ENCODE assay signal across 8 cellular contexts in the genomic region with DNA sequence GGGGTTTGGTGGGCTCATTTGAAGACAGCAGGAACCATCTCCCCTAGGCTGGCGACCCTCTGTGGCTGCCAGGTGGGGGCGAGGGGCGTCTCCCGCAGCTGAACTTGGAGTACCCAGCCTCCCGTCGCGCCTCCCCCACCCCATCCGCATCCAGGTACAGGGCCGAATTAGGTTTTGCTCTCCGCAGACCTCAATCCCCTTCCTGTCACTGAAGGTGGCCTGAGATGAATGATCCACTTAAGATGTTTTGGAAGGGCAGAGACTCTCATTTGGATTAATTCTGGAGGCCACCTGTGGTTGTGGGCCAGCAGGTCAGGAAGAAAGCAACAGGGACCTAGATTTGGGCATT. TPM values are rescaled to one million over a fixed set of nuclear protein-coding genes. Genes with fewer than 3 reads are reported as not detected.
DNase-seq lines count a peak whose midpoint lies in the region; ATAC-seq, FAIRE-seq and TF ChIP-seq lines count a peak whose summit lies in the region.

No MANE protein-coding gene starts in this region.

- H3K4me1 ChIP-seq in keratinocyte (ENCODE audit: control insufficient read depth, extremely low read depth, insufficient read depth, low read length) (peaks cover 2% of the 10 kb centered on the region), thymus (ENCODE audit: control insufficient read depth, insufficient read depth, low read length) (peaks cover 3% of the 10 kb centered on the region)

- H3K4me1 Mint-ChIP-seq in activated CD4-positive, alpha-beta T cell treated with anti-CD3 and anti-CD28 coated beads, Interleukin-2, amount 10 ng/mL, durations not matched to agents 7 days and 5 days = peaks cover 34% of the 10 kb centered on the region
- H3K4me1 Mint-ChIP-seq in activated T-helper 17 cell treated with anti-CD3 and anti-CD28 coated beads, Interleukin-2, amount 50 U/mL, for 72 hours = peaks cover 35% of the 10 kb centered on the region

- peak overlapping the region; percentile 96 for H3K27ac Mint-ChIP-seq in activated CD4-positive, alpha-beta T cell treated with anti-CD3 and anti-CD28 coated beads, Interleukin-2, amount 10 ng/mL, durations not matched to agents 7 days and 5 days
- peak overlapping the region; percentile 97 for H3K27ac Mint-ChIP-seq in activated T-helper 17 cell treated with anti-CD3 and anti-CD28 coated beads, Interleukin-2, amount 50 U/mL, for 72 hours

- no peaks in the 10 kb centered on the region for H3K9me3 Mint-ChIP-seq in activated CD4-positive, alpha-beta T cell treated with anti-CD3 and anti-CD28 coated beads, Interleukin-2, amount 10 ng/mL, durations not matched to agents 7 days and 5 days
- no peaks in the 10 kb centered on the region for H3K9me3 Mint-ChIP-seq in activated T-helper 17 cell treated with anti-CD3 and anti-CD28 coated beads, Interleukin-2, amount 50 U/mL, for 72 hours

- peaks cover 24% of the 10 kb centered on the region for H3K27me3 Mint-ChIP-seq in activated CD4-positive, alpha-beta T cell treated with anti-CD3 and anti-CD28 coated beads, Interleukin-2, amount 10 ng/mL, durations not matched to agents 7 days and 5 days
- H3K27me3 Mint-ChIP-seq in activated T-helper 17 cell treated with anti-CD3 and anti-CD28 coated beads, Interleukin-2, amount 50 U/mL, for 72 hours = no peaks in the 10 kb centered on the region

- no peaks in the 10 kb centered on the region for H3K9me1 ChIP-seq in keratinocyte (ENCODE audit: control insufficient read depth, extremely low read depth, insufficient read depth, low read length)

- POLR2A ChIA-PET in activated CD4-positive, alpha-beta T cell treated with anti-CD3 and anti-CD28 coated beads, Interleukin-2, amount 10 ng/mL, durations not matched to agents 7 days and 5 days (lab: Charles Lee) = no interaction called here

- peak overlapping the region; percentile 79 for H3K9ac ChIP-seq in keratinocyte (ENCODE audit: control insufficient read depth, extremely low read depth, insufficient read depth, low read length)

- in situ Hi-C loops in ACHN (cut with HindIII; ENCODE audit: low pct_ligation_motif_present, low pct_unique_long_range_greater_than_20kb, low sequenced_read_pairs) = no loop called here

- H3K36me3 Mint-ChIP-seq in activated CD4-positive, alpha-beta T cell treated with anti-CD3 and anti-CD28 coated beads, Interleukin-2, amount 10 ng/mL, durations not matched to agents 7 days and 5 days (ENCODE audit: low read depth) = peaks cover 18% of the 10 kb centered on the region
- peaks cover 54% of the 10 kb centered on the region for H3K36me3 Mint-ChIP-seq in activated T-helper 17 cell treated with anti-CD3 and anti-CD28 coated beads, Interleukin-2, amount 50 U/mL, for 72 hours (ENCODE audit: low read depth)

- dilution Hi-C loops in keratinocyte (cut with MboI; ENCODE audit: extremely low pct_ligation_motif_present, low sequenced_read_pairs) = no loop called here

- H2AFZ ChIP-seq in keratinocyte (ENCODE audit: control insufficient read depth, low read length) = peak overlapping the region; percentile 91

- no peaks in the 10 kb centered on the region for H4K20me1 ChIP-seq in keratinocyte (ENCODE audit: control insufficient read depth, extremely low read depth, insufficient read depth, low read length)

- FAIRE-seq in keratinocyte (lab: Jason Lieb, UNC) = no peak

- peak; percentile 11 for ATAC-seq in activated T-helper 17 cell treated with anti-CD3 and anti-CD28 coated beads, Interleukin-2, amount 50 U/mL, for 72 hours (replicated peaks)

- peak overlapping the region; percentile 92 for H3K4me3 Mint-ChIP-seq in activated CD4-positive, alpha-beta T cell treated with anti-CD3 and anti-CD28 coated beads, Interleukin-2, amount 10 ng/mL, durations not matched to agents 7 days and 5 days
- H3K4me3 Mint-ChIP-seq in activated T-helper 17 cell treated with anti-CD3 and anti-CD28 coated beads, Interleukin-2, amount 50 U/mL, for 72 hours = peak overlapping the region; percentile 99

- H3K79me2 ChIP-seq in keratinocyte (ENCODE audit: control insufficient read depth, insufficient read depth, low read length) = no peaks in the 10 kb centered on the region

- H3K27ac ChIP-seq in keratinocyte (ENCODE audit: control insufficient read depth, insufficient read depth, low read length) (peak overlapping the region; percentile 28), thymus (ENCODE audit: low read depth) (no peak overlapping the region)

- no peak for DNase-seq in activated CD4-positive, alpha-beta T cell treated with anti-CD3 and anti-CD28 coated beads, Interleukin-2, amount 10 ng/mL, durations not matched to agents 7 days and 5 days
- no peak for DNase-seq in activated CD4-positive, alpha-beta T cell treated with anti-CD3 and anti-CD28 coated beads, Interleukin-2, amount 50 U/mL, for 4 hours
- DNase-seq in keratinocyte (ENCODE audit: low read depth, low spot score) = no peak
- DNase-seq in DMS53 treated with DMSO at 0.1 percent for 48 hours (lab: John Stamatoyannopoulos, UW; ENCODE audit: unreplicated experiment) = no peak
- DNase-seq in superior temporal gyrus (ENCODE audit: extremely low spot score) = no peak
- DNase-seq in ACHN = no peak

- H3K27me3 ChIP-seq in keratinocyte (ENCODE audit: control insufficient read depth, extremely low read depth, insufficient read depth, low read length) (no peaks in the 10 kb centered on the region), thymus (ENCODE audit: control insufficient read depth, insufficient read depth) (no peaks in the 10 kb centered on the region)

- H3K4me2 ChIP-seq in keratinocyte (ENCODE audit: control insufficient read depth, extremely low read depth, insufficient read depth, low read depth, low read length) = peak overlapping the region; percentile 77

- H3K4me3 ChIP-seq in keratinocyte (ENCODE audit: control insufficient read depth in 2 of 3, extremely low read depth in 1 of 3, insufficient read depth in 2 of 3, low read depth in 1 of 3, low read length in 3 of 3) (peak overlapping the region; percentile 58 to 62 (median 59)), thymus (ENCODE audit: low read length) (peak overlapping the region; percentile 68)

- H3K36me3 ChIP-seq in keratinocyte (ENCODE audit: control insufficient read depth in 2 of 2, extremely low read depth in 1 of 2, insufficient read depth in 2 of 2, low read length in 2 of 2) = no peaks in the 10 kb centered on the region
- no peaks in the 10 kb centered on the region for H3K36me3 ChIP-seq in thymus (ENCODE audit: control insufficient read depth, insufficient read depth)

- CTCF ChIA-PET in activated CD4-positive, alpha-beta T cell treated with anti-CD3 and anti-CD28 coated beads, Interleukin-2, amount 10 ng/mL, durations not matched to agents 7 days and 5 days (lab: Charles Lee) = interaction anchor here (1.6 kb wide), 1 partner anchor 323 kb away, joined by 4 read pairs; no protein-coding TSS in a partner anchor

- H3K9me3 ChIP-seq in keratinocyte (ENCODE audit: control insufficient read depth, low read depth, low read length) = no peaks in the 10 kb centered on the region
- H3K9me3 ChIP-seq in thymus (ENCODE audit: control insufficient read depth) = no peaks in the 10 kb centered on the region

- TF ChIP-seq CTCF in keratinocyte (optimal IDR thresholded peaks at IDR 0.05 in 1 of 3, IDR thresholded peaks at IDR 0.05 in 1 of 3, conservative IDR thresholded peaks at IDR 0.05 in 1 of 3; ENCODE audit: extremely low read depth in 1 of 3, insufficient read depth in 2 of 3, low read length in 3 of 3) = no peak

- WGBS in thymus = 13% methylated on average over 10 of the region's 10 CpGs

RNA-seq across cellular contexts. Expression of a gene that starts 0.5 kb away (rescaled TPM):
- 10 to 100 TPM in 1 of 2 experiments, 1 to 10 TPM in 1; 8.7 to 10.3 TPM for total RNA-seq in activated CD4-positive, alpha-beta T cell treated with anti-CD3 and anti-CD28 coated beads, Interleukin-2, amount 10 ng/mL, durations not matched to agents 7 days and 5 days
- 10 to 100 TPM; 12.3 to 14.9 TPM for total RNA-seq in activated T-helper 17 cell treated with anti-CD3 and anti-CD28 coated beads, Interleukin-2, amount 50 U/mL, for 72 hours
- polyA plus RNA-seq in keratinocyte = 2.2 to 3.8 TPM (median 3.4 TPM) in 3 replicates
- polyA plus RNA-seq in keratinocyte (2011; ENCODE audit: low read depth) = 0.52 TPM
- 1.9 and 2.5 TPM in 2 replicates for polyA plus RNA-seq in keratinocyte (2011; cell fraction: cytosol; rRNA removed)
- 2.3 TPM in 2 replicates for polyA plus RNA-seq in keratinocyte (2011; cell fraction: nucleus; rRNA removed)
- polyA plus RNA-seq in keratinocyte (2012; ENCODE audit: low replicate concordance) = 1.5 and 3.8 TPM in 2 replicates
- 1.4 to 2.0 TPM (median 1.5 TPM) in 3 replicates for polyA minus RNA-seq in keratinocyte
- 0.77 TPM for polyA minus RNA-seq in keratinocyte (2011; cell fraction: cytosol; rRNA and poly(A)+ RNA removed)
- polyA minus RNA-seq in keratinocyte (2011; cell fraction: nucleus; rRNA and poly(A)+ RNA removed) = 0.74 and 0.93 TPM in 2 replicates
- 21.6 TPM for polyA plus RNA-seq in thymus
